ENCODE assay signal across 14 cellular contexts in genomic region chr7:55249332-55249731, GRCh38.
"Had no signal": no experiment of that assay in that cellular context is flagged by ENCODE, and none has a peak within 500 bp of the region (broad histone marks: within the 10 kb centered on the region; RNA-seq: fewer than 3 reads in every experiment).

No MANE protein-coding gene starts in this region.

- ATAC-seq: activated naive CD4-positive, alpha-beta T cell treated with anti-CD3 and anti-CD28 coated beads, Interleukin-2, amount 50 U/mL, for 72 hours; activated T-cell treated with anti-CD3 and anti-CD28 coated beads, Interleukin-2, amount 50 U/mL, for 4 hours; left lobe of liver; right lobe of liver had no signal

- DNase-seq: activated CD4-positive, alpha-beta memory T cell treated with anti-CD3 and anti-CD28 coated beads for 36 hours; activated CD4-positive, alpha-beta T cell treated with anti-CD3 and anti-CD28 coated beads for 1 hour; activated effector memory CD4-positive, alpha-beta T cell treated with anti-CD3 and anti-CD28 coated beads, Interleukin-2, amount 50 U/mL, for 16 hours; activated T-cell treated with anti-CD3 and anti-CD28 coated beads, Interleukin-2, amount 50 U/mL, for 4 hours; amygdala; endodermal cell; erythroblast; glutamatergic neuron; right lobe of liver; stimulated activated CD4-positive, alpha-beta T cell treated with anti-CD3 and anti-CD28 coated beads, Interleukin-12 subunit alpha, Interleukin-12 subunit beta, amount 100 ng/mL, for 4 hours; stimulated activated naive CD4-positive, alpha-beta T cell treated with Interleukin-2 at 50 U/mL for 16 hours; SW 1271 had no signal

- H3K4me3 ChIP-seq: right lobe of liver had no signal

- H3K27me3 ChIP-seq: right lobe of liver had no signal

- H3K36me3 ChIP-seq: right lobe of liver had no signal

- H3K9me3 ChIP-seq: right lobe of liver had no signal

- H3K27ac ChIP-seq: right lobe of liver had no signal
